Comparison of ENCODE assay signal across 2 cellular contexts in genomic region chr11:119863811-119864601, GRCh38.
TF ChIP-seq lines count a peak whose summit lies in the region.

No MANE protein-coding gene starts in this region.

TF ChIP-seq in HepG2, 621 proteins besides CTCF, POLR2A, EP300 and RAD21:
- no peak for TF ChIP-seq FOXJ3 (CRISPR knock-in tag; IDR thresholded peaks at IDR 0.05; ENCODE audit: borderline replicate concordance)
- TF ChIP-seq NR2C2 (CRISPR knock-in tag; IDR thresholded peaks at IDR 0.05; ENCODE audit: borderline replicate concordance) = no peak
- no peak for TF ChIP-seq ATAD3A (CRISPR knock-in tag; IDR thresholded peaks at IDR 0.05)

TF ChIP-seq in H1, 55 proteins besides CTCF, POLR2A, EP300 and RAD21:
- no peak for TF ChIP-seq TAF1 (IDR thresholded peaks at IDR 0.05; ENCODE audit: low read depth, low read length)
- no peak for TF ChIP-seq PHF8 (conservative IDR thresholded peaks at IDR 0.05; ENCODE audit: low read depth, low read length)
